In genomic region chr16:57147381-57148191, GRCh38 we compare ENCODE assay signal across 9 cellular contexts. TPM values are rescaled to one million over a fixed set of nuclear protein-coding genes. Genes with fewer than 3 reads are reported as not detected.
A peak's percentile ranks its signal among the peaks of the same experiment; 100 is the strongest.
DNase-seq lines count a peak whose midpoint lies in the region; ATAC-seq, FAIRE-seq and TF ChIP-seq lines count a peak whose summit lies in the region.
"Had no signal": no experiment of that assay in that cellular context is flagged by ENCODE, and none has a peak within 500 bp of the region (broad histone marks: within the 10 kb centered on the region; RNA-seq: fewer than 3 reads in every experiment).

No MANE protein-coding gene starts in this region.

- H3K27me3 Mint-ChIP-seq in activated naive CD8-positive, alpha-beta T cell treated with anti-CD3 and anti-CD28 coated beads, Interleukin-2, amount 10 ng/mL, durations not matched to agents 7 days and 5 days: no peaks in the 10 kb centered on the region
- H3K27me3 Mint-ChIP-seq in activated naive CD8-positive, alpha-beta T cell treated with anti-CD3 and anti-CD28 coated beads, Interleukin-2, amount 50 U/mL, for 24 hours: no peaks in the 10 kb centered on the region

- H3K9me3 Mint-ChIP-seq in activated naive CD8-positive, alpha-beta T cell treated with anti-CD3 and anti-CD28 coated beads, Interleukin-2, amount 10 ng/mL, durations not matched to agents 7 days and 5 days: no peaks in the 10 kb centered on the region
- H3K9me3 Mint-ChIP-seq in activated naive CD8-positive, alpha-beta T cell treated with anti-CD3 and anti-CD28 coated beads, Interleukin-2, amount 50 U/mL, for 24 hours: no peaks in the 10 kb centered on the region

- TF ChIP-seq EP300 in HepG2 (IDR thresholded peaks at IDR 0.05; ENCODE audit: low read depth in 2 of 2, low read length in 2 of 2) (no peak), HepG2 (CRISPR knock-in tag; IDR thresholded peaks at IDR 0.05; ENCODE audit: borderline replicate concordance) (no peak)

- ATAC-seq in activated naive CD8-positive, alpha-beta T cell treated with anti-CD3 and anti-CD28 coated beads, Interleukin-2, amount 10 ng/mL, durations not matched to agents 7 days and 5 days (ENCODE audit: low read depth): no peak
- ATAC-seq in activated naive CD8-positive, alpha-beta T cell treated with anti-CD3 and anti-CD28 coated beads, Interleukin-2, amount 50 U/mL, for 24 hours: no peak
- ATAC-seq in HepG2 (no peak), upper lobe of right lung (peak; percentile 3)

- TF ChIP-seq CTCF in cardiac fibroblast (IDR thresholded peaks at IDR 0.05; ENCODE audit: low read depth, low read length): no peak
- TF ChIP-seq CTCF in HepG2 (CRISPR knock-in tag; IDR thresholded peaks at IDR 0.05): no peak
- TF ChIP-seq CTCF in upper lobe of right lung (IDR thresholded peaks at IDR 0.05): no peak
- no peak for TF ChIP-seq CTCF in D721Med (IDR thresholded peaks at IDR 0.05; ENCODE audit: insufficient read depth, missing control alignments)
- no peak for TF ChIP-seq CTCF in tibial artery (IDR thresholded peaks at IDR 0.05)

- TF ChIP-seq POLR2A in HepG2 (IDR thresholded peaks at IDR 0.05; ENCODE audit: insufficient read depth in 1 of 2, low read depth in 2 of 2, low read length in 2 of 2): no peak

- FAIRE-seq in HepG2 (lab: Jason Lieb, UNC) (no peak), D721Med (lab: Jason Lieb, UNC) (no peak)

- WGBS in HepG2 (ENCODE audit: low lambda C conversion rate): 93% methylated on average over 14 of the region's 14 CpGs

- no peak overlapping the region for H3K9ac ChIP-seq in HepG2 (ENCODE audit: insufficient read depth, low read depth, low read length)

- H3K9me3 ChIP-seq in HepG2 (ENCODE audit: low read length) (no peaks in the 10 kb centered on the region), upper lobe of right lung (no peaks in the 10 kb centered on the region), tibial artery (no peaks in the 10 kb centered on the region)

- H3K36me3 Mint-ChIP-seq in activated naive CD8-positive, alpha-beta T cell treated with anti-CD3 and anti-CD28 coated beads, Interleukin-2, amount 10 ng/mL, durations not matched to agents 7 days and 5 days: peaks cover 4% of the 10 kb centered on the region
- peaks cover 7% of the 10 kb centered on the region for H3K36me3 Mint-ChIP-seq in activated naive CD8-positive, alpha-beta T cell treated with anti-CD3 and anti-CD28 coated beads, Interleukin-2, amount 50 U/mL, for 24 hours (ENCODE audit: low read depth)

- H3K4me3 ChIP-seq in cardiac fibroblast (replicated peaks in 1 of 2; ENCODE audit: low read depth in 2 of 2, low read length in 2 of 2) (no peak overlapping the region), HepG2 (replicated peaks in 1 of 3; ENCODE audit: insufficient read depth in 1 of 3, low read depth in 2 of 3, low read length in 3 of 3) (no peak overlapping the region), upper lobe of right lung (no peak overlapping the region), tibial artery (no peak overlapping the region)

- peaks cover 34% of the 10 kb centered on the region for H3K4me1 ChIP-seq in HepG2 (ENCODE audit: insufficient read depth, low read length)
- H3K4me1 ChIP-seq in upper lobe of right lung: peaks cover 55% of the 10 kb centered on the region
- peaks cover 0 to 8% (median 3%) of the 10 kb centered on the region in 4 donors for H3K4me1 ChIP-seq in tibial artery

- no peak for TF ChIP-seq RAD21 in HepG2 (CRISPR knock-in tag; IDR thresholded peaks at IDR 0.05)

- POLR2A ChIA-PET in activated naive CD8-positive, alpha-beta T cell treated with anti-CD3 and anti-CD28 coated beads, Interleukin-2, amount 10 ng/mL, durations not matched to agents 7 days and 5 days (lab: Charles Lee): interaction anchor here (1.1 kb wide), 1 partner anchor 10 kb away, joined by 4 read pairs; no protein-coding TSS in a partner anchor
- POLR2A ChIA-PET in HepG2 (lab: Yijun Ruan, JAX): no interaction called here

- no TSS peak for BruUV-seq in HepG2 (replicated peaks; lab: Mats Ljungman, UMichigan)

- in situ Hi-C loops in HepG2 (cut with HindIII; ENCODE audit: extremely low pct_ligation_motif_present, low pct_unique_long_range_greater_than_20kb): no loop called here

- CTCF ChIA-PET in HepG2 (lab: Yijun Ruan, JAX; ENCODE audit: low intra/inter-chr PET ratio, low total read pairs): no interaction called here

- H3K27me3 ChIP-seq in HepG2 (ENCODE audit: control insufficient read depth in 1 of 2, insufficient read depth in 2 of 2, low read length in 2 of 2) (no peaks in the 10 kb centered on the region), upper lobe of right lung (no peaks in the 10 kb centered on the region), tibial artery (no peaks in the 10 kb centered on the region)

- H3K36me3 ChIP-seq in HepG2 (replicated peaks in 1 of 2; ENCODE audit: control insufficient read depth in 1 of 2, insufficient read depth in 2 of 2, low read length in 2 of 2) (peaks cover 0 to 6% of the 10 kb centered on the region in 2 experiments; a peak in 2 of 5 replicates), upper lobe of right lung (peaks cover 8% of the 10 kb centered on the region), tibial artery (peaks cover 6 to 51% (median 8%) of the 10 kb centered on the region in 3 donors)

- intact Hi-C loops in HepG2 (cut with micrococcal nuclease; ENCODE audit: unreplicated experiment): no loop called here
- intact Hi-C loops in upper lobe of right lung (cut with DNase I): no loop called here
- intact Hi-C loops in tibial artery (cut with DNase I; ENCODE audit: low total_unique reads): no loop called here

- no peak overlapping the region for H3K4me2 ChIP-seq in HepG2 (ENCODE audit: low read depth, low read length)

- H3K4me3 Mint-ChIP-seq in activated naive CD8-positive, alpha-beta T cell treated with anti-CD3 and anti-CD28 coated beads, Interleukin-2, amount 10 ng/mL, durations not matched to agents 7 days and 5 days: no peak overlapping the region
- no peak overlapping the region for H3K4me3 Mint-ChIP-seq in activated naive CD8-positive, alpha-beta T cell treated with anti-CD3 and anti-CD28 coated beads, Interleukin-2, amount 50 U/mL, for 24 hours

- H4K20me1 ChIP-seq in HepG2 (ENCODE audit: insufficient read depth, low read length): no peaks in the 10 kb centered on the region

- H3K27ac Mint-ChIP-seq in activated naive CD8-positive, alpha-beta T cell treated with anti-CD3 and anti-CD28 coated beads, Interleukin-2, amount 10 ng/mL, durations not matched to agents 7 days and 5 days: peak overlapping the region; percentile 1
- no peak overlapping the region for H3K27ac Mint-ChIP-seq in activated naive CD8-positive, alpha-beta T cell treated with anti-CD3 and anti-CD28 coated beads, Interleukin-2, amount 50 U/mL, for 24 hours

- H3K27ac ChIP-seq in HepG2 (ENCODE audit: extremely low read length, insufficient read depth, low read length) (no peak overlapping the region), upper lobe of right lung (peak overlapping the region; percentile 68), tibial artery (no peak overlapping the region)

- peaks cover 19% of the 10 kb centered on the region for H3K4me1 Mint-ChIP-seq in activated naive CD8-positive, alpha-beta T cell treated with anti-CD3 and anti-CD28 coated beads, Interleukin-2, amount 10 ng/mL, durations not matched to agents 7 days and 5 days
- peaks cover 18% of the 10 kb centered on the region for H3K4me1 Mint-ChIP-seq in activated naive CD8-positive, alpha-beta T cell treated with anti-CD3 and anti-CD28 coated beads, Interleukin-2, amount 50 U/mL, for 24 hours

- no peaks in the 10 kb centered on the region for H3K79me2 ChIP-seq in HepG2 (ENCODE audit: insufficient read depth, low read length)

- H2AFZ ChIP-seq in HepG2 (ENCODE audit: low read length): no peak overlapping the region

- no peak for DNase-seq in activated naive CD8-positive, alpha-beta T cell treated with anti-CD3 and anti-CD28 coated beads, Interleukin-2, amount 10 ng/mL, durations not matched to agents 7 days and 5 days
- DNase-seq in activated naive CD8-positive, alpha-beta T cell treated with anti-CD3 and anti-CD28 coated beads, Interleukin-2, amount 50 U/mL, for 24 hours: no peak
- DNase-seq in cardiac fibroblast (ENCODE audit: low read depth in 2 of 2): peak; percentile 40 to 41
- DNase-seq in HepG2 (ENCODE audit: low spot score): no peak
- no peak for DNase-seq in upper lobe of right lung
- DNase-seq in D721Med (ENCODE audit: insufficient read length, low spot score): no peak
- DNase-seq in DMS53 (lab: John Stamatoyannopoulos, UW): no peak
- no peak for DNase-seq in tibial artery
- DNase-seq: NCI-H774 had no signal

RNA-seq across cellular contexts. Expression of gene PSME3IP1, which starts 38.3 kb away (rescaled TPM):
- 100 to 1,000 TPM; 134 to 140 TPM for total RNA-seq in activated naive CD8-positive, alpha-beta T cell treated with anti-CD3 and anti-CD28 coated beads, Interleukin-2, amount 10 ng/mL, durations not matched to agents 7 days and 5 days
- 99.8 and 104 TPM in 2 replicates for total RNA-seq in HepG2 (2016; rRNA removed; fragmentation: Illumina TruSeq; extraction: Trizol)
- total RNA-seq in HepG2 (2016; cell fraction: cytosol; rRNA removed; fragmentation: Illumina TruSeq; extraction: Trizol; ENCODE audit: low read depth): 81.0 and 93.2 TPM in 2 replicates
- total RNA-seq in HepG2 (2016; cell fraction: insoluble cytoplasmic fraction; rRNA removed; fragmentation: Illumina TruSeq; extraction: Trizol): 98.8 and 104 TPM in 2 replicates
- total RNA-seq in HepG2 (2016; cell fraction: membrane; rRNA removed; fragmentation: Illumina TruSeq; extraction: Trizol): 49.2 and 54.2 TPM in 2 replicates
- total RNA-seq in HepG2 (2016; cell fraction: nucleus; rRNA removed; fragmentation: Illumina TruSeq; extraction: Trizol): 61.4 and 77.1 TPM in 2 replicates
- polyA plus RNA-seq in HepG2 (2011; rRNA removed): 90.8 and 99.8 TPM in 2 replicates
- 45.8 and 51.2 TPM in 2 replicates for polyA plus RNA-seq in HepG2 (2011; cell fraction: cytosol; rRNA removed)
- polyA plus RNA-seq in HepG2 (2011; cell fraction: nucleus; rRNA removed): 207 and 252 TPM in 2 replicates
- polyA plus RNA-seq in HepG2 (2012): 46.9 and 63.7 TPM in 2 replicates
- 14.9 and 16.8 TPM in 2 replicates for polyA plus RNA-seq in HepG2 (2016; cell fraction: cytosol; fragmentation: Illumina TruSeq; extraction: Trizol; ENCODE audit: low read depth)
- polyA plus RNA-seq in HepG2 (2016; cell fraction: insoluble cytoplasmic fraction; fragmentation: Illumina TruSeq; extraction: Trizol; ENCODE audit: low read depth): 128 and 134 TPM in 2 replicates
- polyA plus RNA-seq in HepG2 (2016; cell fraction: membrane; fragmentation: Illumina TruSeq; extraction: Trizol; ENCODE audit: low read depth): 28.8 and 29.0 TPM in 2 replicates
- 203 and 213 TPM in 2 replicates for polyA plus RNA-seq in HepG2 (2016; cell fraction: nucleus; fragmentation: Illumina TruSeq; extraction: Trizol; ENCODE audit: insufficient read depth, low read depth)
- polyA minus RNA-seq in HepG2 (2011; rRNA and poly(A)+ RNA removed; ENCODE audit: low replicate concordance): 61.9 and 154 TPM in 2 replicates
- polyA minus RNA-seq in HepG2 (2011; cell fraction: cytosol; rRNA and poly(A)+ RNA removed): 17.3 and 23.9 TPM in 2 replicates
- 71.4 and 71.5 TPM in 2 replicates for polyA minus RNA-seq in HepG2 (2011; cell fraction: nucleus; rRNA and poly(A)+ RNA removed)
- total RNA-seq in upper lobe of right lung: 77.8 TPM

RNA-seq across cellular contexts. Expression of gene RSPRY1, which starts 38.5 kb away (rescaled TPM):
- total RNA-seq in activated naive CD8-positive, alpha-beta T cell treated with anti-CD3 and anti-CD28 coated beads, Interleukin-2, amount 10 ng/mL, durations not matched to agents 7 days and 5 days: 10 to 100 TPM; 29.5 to 34.3 TPM
- total RNA-seq in HepG2 (2016; rRNA removed; fragmentation: Illumina TruSeq; extraction: Trizol) (51.7 and 53.4 TPM in 2 replicates), upper lobe of right lung (36.2 TPM)
- total RNA-seq in HepG2 (2016; cell fraction: cytosol; rRNA removed; fragmentation: Illumina TruSeq; extraction: Trizol; ENCODE audit: low read depth): 19.0 and 20.1 TPM in 2 replicates
- total RNA-seq in HepG2 (2016; cell fraction: insoluble cytoplasmic fraction; rRNA removed; fragmentation: Illumina TruSeq; extraction: Trizol): 53.8 and 54.3 TPM in 2 replicates
- total RNA-seq in HepG2 (2016; cell fraction: membrane; rRNA removed; fragmentation: Illumina TruSeq; extraction: Trizol): 36.2 and 36.7 TPM in 2 replicates
- 57.5 and 60.4 TPM in 2 replicates for total RNA-seq in HepG2 (2016; cell fraction: nucleus; rRNA removed; fragmentation: Illumina TruSeq; extraction: Trizol)
- 47.9 and 61.0 TPM in 2 replicates for polyA plus RNA-seq in HepG2 (2011; rRNA removed)
- polyA plus RNA-seq in HepG2 (2011; cell fraction: cytosol; rRNA removed): 26.9 and 41.0 TPM in 2 replicates
- polyA plus RNA-seq in HepG2 (2011; cell fraction: nucleus; rRNA removed): 39.4 and 42.0 TPM in 2 replicates
- 27.1 and 34.3 TPM in 2 replicates for polyA plus RNA-seq in HepG2 (2012)
- 3.4 and 3.7 TPM in 2 replicates for polyA plus RNA-seq in HepG2 (2016; cell fraction: cytosol; fragmentation: Illumina TruSeq; extraction: Trizol; ENCODE audit: low read depth)
- polyA plus RNA-seq in HepG2 (2016; cell fraction: insoluble cytoplasmic fraction; fragmentation: Illumina TruSeq; extraction: Trizol; ENCODE audit: low read depth): 43.2 and 52.1 TPM in 2 replicates
- polyA plus RNA-seq in HepG2 (2016; cell fraction: membrane; fragmentation: Illumina TruSeq; extraction: Trizol; ENCODE audit: low read depth): 13.3 and 17.1 TPM in 2 replicates
- 51.5 and 57.9 TPM in 2 replicates for polyA plus RNA-seq in HepG2 (2016; cell fraction: nucleus; fragmentation: Illumina TruSeq; extraction: Trizol; ENCODE audit: insufficient read depth, low read depth)
- polyA minus RNA-seq in HepG2 (2011; rRNA and poly(A)+ RNA removed; ENCODE audit: low replicate concordance): 45.2 and 96.4 TPM in 2 replicates
- polyA minus RNA-seq in HepG2 (2011; cell fraction: cytosol; rRNA and poly(A)+ RNA removed): 68.9 and 72.7 TPM in 2 replicates
- polyA minus RNA-seq in HepG2 (2011; cell fraction: nucleus; rRNA and poly(A)+ RNA removed): 128 and 149 TPM in 2 replicates

RNA-seq across cellular contexts. Expression of gene CPNE2, which starts 55.2 kb away (rescaled TPM):
- 10 to 100 TPM; 11.0 to 11.4 TPM for total RNA-seq in activated naive CD8-positive, alpha-beta T cell treated with anti-CD3 and anti-CD28 coated beads, Interleukin-2, amount 10 ng/mL, durations not matched to agents 7 days and 5 days
- 8.0 and 10.6 TPM in 2 replicates for total RNA-seq in HepG2 (2016; rRNA removed; fragmentation: Illumina TruSeq; extraction: Trizol)
- total RNA-seq in HepG2 (2016; cell fraction: cytosol; rRNA removed; fragmentation: Illumina TruSeq; extraction: Trizol; ENCODE audit: low read depth): 10.8 and 13.6 TPM in 2 replicates
- total RNA-seq in HepG2 (2016; cell fraction: insoluble cytoplasmic fraction; rRNA removed; fragmentation: Illumina TruSeq; extraction: Trizol): 8.2 and 9.0 TPM in 2 replicates
- 20.7 and 21.8 TPM in 2 replicates for total RNA-seq in HepG2 (2016; cell fraction: membrane; rRNA removed; fragmentation: Illumina TruSeq; extraction: Trizol)
- 5.8 and 6.8 TPM in 2 replicates for total RNA-seq in HepG2 (2016; cell fraction: nucleus; rRNA removed; fragmentation: Illumina TruSeq; extraction: Trizol)
- 23.3 and 33.2 TPM in 2 replicates for polyA plus RNA-seq in HepG2 (2011; rRNA removed)
- polyA plus RNA-seq in HepG2 (2011; cell fraction: cytosol; rRNA removed): 24.9 and 25.8 TPM in 2 replicates
- polyA plus RNA-seq in HepG2 (2011; cell fraction: nucleus; rRNA removed): 13.9 and 16.9 TPM in 2 replicates
- polyA plus RNA-seq in HepG2 (2012): 6.6 and 13.1 TPM in 2 replicates
- 21.1 and 23.1 TPM in 2 replicates for polyA plus RNA-seq in HepG2 (2016; cell fraction: cytosol; fragmentation: Illumina TruSeq; extraction: Trizol; ENCODE audit: low read depth)
- 12.5 and 15.2 TPM in 2 replicates for polyA plus RNA-seq in HepG2 (2016; cell fraction: insoluble cytoplasmic fraction; fragmentation: Illumina TruSeq; extraction: Trizol; ENCODE audit: low read depth)
- 35.9 and 37.0 TPM in 2 replicates for polyA plus RNA-seq in HepG2 (2016; cell fraction: membrane; fragmentation: Illumina TruSeq; extraction: Trizol; ENCODE audit: low read depth)
- 13.9 and 15.0 TPM in 2 replicates for polyA plus RNA-seq in HepG2 (2016; cell fraction: nucleus; fragmentation: Illumina TruSeq; extraction: Trizol; ENCODE audit: insufficient read depth, low read depth)
- polyA minus RNA-seq in HepG2 (2011; rRNA and poly(A)+ RNA removed; ENCODE audit: low replicate concordance): 37.9 and 50.4 TPM in 2 replicates
- 6.5 and 10.1 TPM in 2 replicates for polyA minus RNA-seq in HepG2 (2011; cell fraction: cytosol; rRNA and poly(A)+ RNA removed)
- polyA minus RNA-seq in HepG2 (2011; cell fraction: nucleus; rRNA and poly(A)+ RNA removed): 6.3 and 10.9 TPM in 2 replicates
- 64.5 TPM for total RNA-seq in upper lobe of right lung

Comparison
In these comparisons a context has a peak if more than half of its experiments do, and no peak if none do; other contexts are left out.
1. DNase-seq: peak in cardiac fibroblast (2 of 2); none in activated naive CD8-positive, alpha-beta T cell treated with anti-CD3 and anti-CD28 coated beads, Interleukin-2, amount 10 ng/mL, durations not matched to agents 7 days and 5 days (single experiment), activated naive CD8-positive, alpha-beta T cell treated with anti-CD3 and anti-CD28 coated beads, Interleukin-2, amount 50 U/mL, for 24 hours (single experiment), HepG2 (single experiment), upper lobe of right lung (single experiment), D721Med (single experiment), DMS53 (single experiment) and tibial artery (0 of 2).